In the genomic region with DNA sequence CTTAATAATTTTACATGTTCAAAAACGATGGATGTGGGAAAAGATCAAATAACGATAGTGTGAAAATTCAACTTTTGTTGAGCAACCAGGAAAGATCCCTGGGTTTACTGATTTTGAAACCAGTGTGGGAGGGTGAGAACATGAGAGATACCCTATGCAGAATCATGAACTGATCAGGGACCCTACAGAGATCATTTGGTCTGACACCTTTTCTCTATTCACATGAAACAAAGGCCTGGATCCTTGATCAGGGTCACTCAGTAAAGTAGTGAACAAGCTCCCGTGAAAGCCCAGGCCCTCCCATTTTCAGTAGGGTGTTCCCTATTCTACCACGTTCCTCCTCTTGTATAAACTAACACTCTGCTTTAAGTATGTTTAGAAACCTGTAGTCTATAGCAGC, we compare ENCODE assay signal across 22 cellular contexts.
DNase-seq lines count a peak whose midpoint lies in the region; ATAC-seq and TF ChIP-seq lines count a peak whose summit lies in the region.
"Had no signal": no experiment of that assay in that cellular context is flagged by ENCODE, and none has a peak within 500 bp of the region (broad histone marks: within the 10 kb centered on the region; RNA-seq: fewer than 3 reads in every experiment).

No MANE protein-coding gene starts in this region.

- H3K27me3 Mint-ChIP-seq in activated naive CD4-positive, alpha-beta T cell treated with anti-CD3 and anti-CD28 coated beads, Interleukin-2, amount 10 ng/mL, durations not matched to agents 7 days and 5 days = no peaks in the 10 kb centered on the region
- no peaks in the 10 kb centered on the region for H3K27me3 Mint-ChIP-seq in activated T-cell treated with anti-CD3 and anti-CD28 coated beads, Interleukin-2, amount 50 U/mL, for 72 hours (ENCODE audit: low read depth)
- no peaks in the 10 kb centered on the region for H3K27me3 Mint-ChIP-seq in stimulated activated naive CD8-positive, alpha-beta T cell treated with anti-CD3 and anti-CD28 coated beads, Interleukin-15, amount 100 ng/mL, for 72 hours
- no peaks in the 10 kb centered on the region for H3K27me3 Mint-ChIP-seq in Calu3 (ENCODE audit: unreplicated experiment)

- no peak overlapping the region for H3K4me3 ChIP-seq in colonic mucosa
- H3K4me3 ChIP-seq: HAP-1, MG63, SK-N-MC had no signal

- no peak overlapping the region for H3K27ac ChIP-seq in colonic mucosa
- H3K27ac ChIP-seq: C4-2B, SK-N-MC had no signal

- CTCF ChIA-PET in activated naive CD4-positive, alpha-beta T cell treated with anti-CD3 and anti-CD28 coated beads, Interleukin-2, amount 10 ng/mL, durations not matched to agents 7 days and 5 days (lab: Charles Lee) = interaction anchor here (0.6 to 1.2 kb wide), 2 partner anchors 27 to 54 kb away, joined by 3 read pairs; no protein-coding TSS in a partner anchor
- CTCF ChIA-PET in Calu3 (lab: Charles Lee) = no interaction called here

- H3K4me1 Mint-ChIP-seq in activated naive CD4-positive, alpha-beta T cell treated with anti-CD3 and anti-CD28 coated beads, Interleukin-2, amount 10 ng/mL, durations not matched to agents 7 days and 5 days = peaks cover 47% of the 10 kb centered on the region
- H3K4me1 Mint-ChIP-seq in activated T-cell treated with anti-CD3 and anti-CD28 coated beads, Interleukin-2, amount 50 U/mL, for 72 hours (ENCODE audit: low read depth) = peaks cover 90% of the 10 kb centered on the region
- peaks cover 86% of the 10 kb centered on the region for H3K4me1 Mint-ChIP-seq in stimulated activated naive CD8-positive, alpha-beta T cell treated with anti-CD3 and anti-CD28 coated beads, Interleukin-15, amount 100 ng/mL, for 72 hours
- H3K4me1 Mint-ChIP-seq in Calu3 (ENCODE audit: low read depth, unreplicated experiment) = peaks cover 9% of the 10 kb centered on the region

- no peak overlapping the region for H3K4me3 Mint-ChIP-seq in activated naive CD4-positive, alpha-beta T cell treated with anti-CD3 and anti-CD28 coated beads, Interleukin-2, amount 10 ng/mL, durations not matched to agents 7 days and 5 days
- H3K4me3 Mint-ChIP-seq in activated T-cell treated with anti-CD3 and anti-CD28 coated beads, Interleukin-2, amount 50 U/mL, for 72 hours = no peak overlapping the region
- peak overlapping the region in 1 of 2 donors; percentile 47 for H3K4me3 Mint-ChIP-seq in stimulated activated naive CD8-positive, alpha-beta T cell treated with anti-CD3 and anti-CD28 coated beads, Interleukin-15, amount 100 ng/mL, for 72 hours
- H3K4me3 Mint-ChIP-seq in Calu3 (ENCODE audit: low read depth, unreplicated experiment) = no peak overlapping the region

- intact Hi-C loops in Calu3 (cut with micrococcal nuclease; ENCODE audit: unreplicated experiment) = no loop called here
- intact Hi-C loops in colonic mucosa (cut with DNase I) = no loop called here

- H3K9ac ChIP-seq in colonic mucosa (ENCODE audit: low read depth in 2 of 2, low read length in 2 of 2) = no peak overlapping the region

- peak overlapping the region in 1 of 2 donors; percentile 56 for H3K27ac Mint-ChIP-seq in activated naive CD4-positive, alpha-beta T cell treated with anti-CD3 and anti-CD28 coated beads, Interleukin-2, amount 50 U/mL, for 72 hours
- H3K27ac Mint-ChIP-seq in activated naive CD4-positive, alpha-beta T cell treated with anti-CD3 and anti-CD28 coated beads, Interleukin-2, amount 10 ng/mL, durations not matched to agents 7 days and 5 days = no peak overlapping the region
- no peak overlapping the region for H3K27ac Mint-ChIP-seq in activated T-cell treated with anti-CD3 and anti-CD28 coated beads, Interleukin-2, amount 50 U/mL, for 72 hours
- H3K27ac Mint-ChIP-seq in stimulated activated naive CD8-positive, alpha-beta T cell treated with anti-CD3 and anti-CD28 coated beads, Interleukin-15, amount 100 ng/mL, for 72 hours = no peak overlapping the region
- no peak overlapping the region for H3K27ac Mint-ChIP-seq in Calu3 (ENCODE audit: unreplicated experiment)

- no peaks in the 10 kb centered on the region for H3K4me1 ChIP-seq in colonic mucosa
- H3K4me1 ChIP-seq: HAP-1 had no signal

- no peaks in the 10 kb centered on the region for H3K9me3 ChIP-seq in colonic mucosa
- H3K9me3 ChIP-seq: HAP-1, MG63 had no signal

- TF ChIP-seq CTCF in Calu3 (IDR thresholded peaks at IDR 0.05; ENCODE audit: unreplicated experiment) (no peak), colonic mucosa (IDR thresholded peaks at IDR 0.05) (no peak)

- peak; percentile 53 to 62 for ATAC-seq in activated naive CD4-positive, alpha-beta T cell treated with anti-CD3 and anti-CD28 coated beads, Interleukin-2, amount 50 U/mL, for 72 hours
- ATAC-seq in GM18868 (IDR thresholded peaks at IDR 0.05; ENCODE audit: unreplicated experiment) = peak; percentile 31
- ATAC-seq in activated T-cell treated with anti-CD3 and anti-CD28 coated beads, Interleukin-2, amount 50 U/mL, for 72 hours (replicated peaks in 1 of 2) = peak; percentile 43 to 51
- ATAC-seq in stimulated activated naive CD8-positive, alpha-beta T cell treated with anti-CD3 and anti-CD28 coated beads, Interleukin-15, amount 100 ng/mL, for 72 hours = peak; percentile 58
- ATAC-seq: Panc1, Right ventricle myocardium inferior had no signal

- no TSS peak for BruUV-seq in Calu3 (replicated peaks; lab: Mats Ljungman, UMichigan)

- no peaks in the 10 kb centered on the region for H3K36me3 ChIP-seq in colonic mucosa
- H3K36me3 ChIP-seq: HAP-1, MG63 had no signal

- no peaks in the 10 kb centered on the region for H3K9me3 Mint-ChIP-seq in activated naive CD4-positive, alpha-beta T cell treated with anti-CD3 and anti-CD28 coated beads, Interleukin-2, amount 50 U/mL, for 72 hours
- peaks cover 5% of the 10 kb centered on the region for H3K9me3 Mint-ChIP-seq in activated naive CD4-positive, alpha-beta T cell treated with anti-CD3 and anti-CD28 coated beads, Interleukin-2, amount 10 ng/mL, durations not matched to agents 7 days and 5 days
- H3K9me3 Mint-ChIP-seq in activated T-cell treated with anti-CD3 and anti-CD28 coated beads, Interleukin-2, amount 50 U/mL, for 72 hours = no peaks in the 10 kb centered on the region
- H3K9me3 Mint-ChIP-seq in stimulated activated naive CD8-positive, alpha-beta T cell treated with anti-CD3 and anti-CD28 coated beads, Interleukin-15, amount 100 ng/mL, for 72 hours = no peaks in the 10 kb centered on the region
- H3K9me3 Mint-ChIP-seq in Calu3 (ENCODE audit: low read depth, unreplicated experiment) = no peaks in the 10 kb centered on the region

- DNase-seq in activated naive CD4-positive, alpha-beta T cell treated with anti-CD3 and anti-CD28 coated beads, Interleukin-2, amount 50 U/mL, for 72 hours (ENCODE audit: low spot score in 2 of 2) = no peak
- DNase-seq in activated naive CD4-positive, alpha-beta T cell treated with anti-CD3 and anti-CD28 coated beads, Interleukin-2, amount 10 ng/mL, durations not matched to agents 7 days and 5 days = no peak
- no peak for DNase-seq in activated T-cell treated with anti-CD3 and anti-CD28 coated beads, Interleukin-2, amount 50 U/mL, for 72 hours
- DNase-seq in stimulated activated naive CD8-positive, alpha-beta T cell treated with anti-CD3 and anti-CD28 coated beads, Interleukin-15, amount 100 ng/mL, for 72 hours = no peak
- DNase-seq in Calu3 (no peak), H4 (ENCODE audit: low spot score) (no peak), colonic mucosa (no peak)
- DNase-seq: EL, IMR-90, Karpas-422, MG63, NCI-H1092, NCI-H146, NCI-H2081 treated with DMSO at 0.1 percent for 48 hours, NCI-H510A treated with DMSO at 0.1 percent for 48 hours, NCI-H82 had no signal

- peaks cover 0 to 9% of the 10 kb centered on the region in 2 donors for H3K36me3 Mint-ChIP-seq in activated naive CD4-positive, alpha-beta T cell treated with anti-CD3 and anti-CD28 coated beads, Interleukin-2, amount 50 U/mL, for 72 hours
- H3K36me3 Mint-ChIP-seq in activated naive CD4-positive, alpha-beta T cell treated with anti-CD3 and anti-CD28 coated beads, Interleukin-2, amount 10 ng/mL, durations not matched to agents 7 days and 5 days = peaks cover 6% of the 10 kb centered on the region
- H3K36me3 Mint-ChIP-seq in activated T-cell treated with anti-CD3 and anti-CD28 coated beads, Interleukin-2, amount 50 U/mL, for 72 hours (ENCODE audit: insufficient read depth in 2 of 2) = peaks cover 0 to 3% of the 10 kb centered on the region in 2 donors
- no peaks in the 10 kb centered on the region for H3K36me3 Mint-ChIP-seq in Calu3 (ENCODE audit: insufficient read depth, unreplicated experiment)

- H3K27me3 ChIP-seq in colonic mucosa = no peaks in the 10 kb centered on the region
- H3K27me3 ChIP-seq: MG63 had no signal
